In genomic region chr6:7041511-7042026, GRCh38 we compare ENCODE assay signal across 1 cellular context.
TF ChIP-seq lines count a peak whose summit lies in the region.

No MANE protein-coding gene starts in this region.

TF ChIP-seq in K562, 482 proteins besides CTCF, POLR2A, EP300 and RAD21 (continued from another document and continues in another):
- no peak for TF ChIP-seq ZNF445 (CRISPR knock-in tag; IDR thresholded peaks at IDR 0.05; ENCODE audit: low read depth)
- TF ChIP-seq, protein P1, sequence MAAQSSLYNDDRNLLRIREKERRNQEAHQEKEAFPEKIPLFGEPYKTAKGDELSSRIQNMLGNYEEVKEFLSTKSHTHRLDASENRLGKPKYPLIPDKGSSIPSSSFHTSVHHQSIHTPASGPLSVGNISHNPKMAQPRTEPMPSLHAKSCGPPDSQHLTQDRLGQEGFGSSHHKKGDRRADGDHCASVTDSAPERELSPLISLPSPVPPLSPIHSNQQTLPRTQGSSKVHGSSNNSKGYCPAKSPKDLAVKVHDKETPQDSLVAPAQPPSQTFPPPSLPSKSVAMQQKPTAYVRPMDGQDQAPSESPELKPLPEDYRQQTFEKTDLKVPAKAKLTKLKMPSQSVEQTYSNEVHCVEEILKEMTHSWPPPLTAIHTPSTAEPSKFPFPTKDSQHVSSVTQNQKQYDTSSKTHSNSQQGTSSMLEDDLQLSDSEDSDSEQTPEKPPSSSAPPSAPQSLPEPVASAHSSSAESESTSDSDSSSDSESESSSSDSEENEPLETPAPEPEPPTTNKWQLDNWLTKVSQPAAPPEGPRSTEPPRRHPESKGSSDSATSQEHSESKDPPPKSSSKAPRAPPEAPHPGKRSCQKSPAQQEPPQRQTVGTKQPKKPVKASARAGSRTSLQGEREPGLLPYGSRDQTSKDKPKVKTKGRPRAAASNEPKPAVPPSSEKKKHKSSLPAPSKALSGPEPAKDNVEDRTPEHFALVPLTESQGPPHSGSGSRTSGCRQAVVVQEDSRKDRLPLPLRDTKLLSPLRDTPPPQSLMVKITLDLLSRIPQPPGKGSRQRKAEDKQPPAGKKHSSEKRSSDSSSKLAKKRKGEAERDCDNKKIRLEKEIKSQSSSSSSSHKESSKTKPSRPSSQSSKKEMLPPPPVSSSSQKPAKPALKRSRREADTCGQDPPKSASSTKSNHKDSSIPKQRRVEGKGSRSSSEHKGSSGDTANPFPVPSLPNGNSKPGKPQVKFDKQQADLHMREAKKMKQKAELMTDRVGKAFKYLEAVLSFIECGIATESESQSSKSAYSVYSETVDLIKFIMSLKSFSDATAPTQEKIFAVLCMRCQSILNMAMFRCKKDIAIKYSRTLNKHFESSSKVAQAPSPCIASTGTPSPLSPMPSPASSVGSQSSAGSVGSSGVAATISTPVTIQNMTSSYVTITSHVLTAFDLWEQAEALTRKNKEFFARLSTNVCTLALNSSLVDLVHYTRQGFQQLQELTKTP (IDR thresholded peaks at IDR 0.05; ENCODE audit: low read depth in 1 of 2, partially characterized antibody in 2 of 2), result peak in 1 of 2 experiments; percentile 19
- TF ChIP-seq NFATC3 (IDR thresholded peaks at IDR 0.05), result peak; percentile 49; the same call in 1 of the 2 replicates
- peak; percentile 41 for TF ChIP-seq EP400 (IDR thresholded peaks at IDR 0.05)
- TF ChIP-seq POLR2AphosphoS5 (IDR thresholded peaks at IDR 0.05; ENCODE audit: control insufficient read depth, insufficient read depth, low read depth, low read length), result peak; percentile 38; the same call in 1 of the 2 replicates
- TF ChIP-seq MLLT1 (IDR thresholded peaks at IDR 0.05), result peak; percentile 20 to 49; a peak in 1 of 4 replicates
- TF ChIP-seq RBM15 (IDR thresholded peaks at IDR 0.05; ENCODE audit: insufficient read depth, low read length), result no peak
- peak; percentile 61 for TF ChIP-seq CBFA2T2 (conservative IDR thresholded peaks at IDR 0.05)
- no peak for TF ChIP-seq CCNT2 (IDR thresholded peaks at IDR 0.05; ENCODE audit: borderline replicate concordance, extremely low read depth, insufficient read length, low read depth, low read length)
- TF ChIP-seq HINFP (tag; conservative IDR thresholded peaks at IDR 0.05; ENCODE audit: low read depth), result peak; percentile 56
- no peak for TF ChIP-seq GABPB2 (CRISPR knock-in tag; conservative IDR thresholded peaks at IDR 0.05)
- TF ChIP-seq TCF7 (IDR thresholded peaks at IDR 0.05; ENCODE audit: borderline replicate concordance), result no peak
- TF ChIP-seq MTA1 (IDR thresholded peaks at IDR 0.05; ENCODE audit: borderline replicate concordance), result peak; percentile 41
- no peak for TF ChIP-seq KDM1A (IDR thresholded peaks at IDR 0.05)
- TF ChIP-seq L3MBTL2 (IDR thresholded peaks at IDR 0.05), result peak; percentile 9; the same call in 1 of the 2 replicates
- no peak for TF ChIP-seq U2AF2 (optimal IDR thresholded peaks at IDR 0.05; ENCODE audit: low read depth, low read length)
- TF ChIP-seq, protein P2, sequence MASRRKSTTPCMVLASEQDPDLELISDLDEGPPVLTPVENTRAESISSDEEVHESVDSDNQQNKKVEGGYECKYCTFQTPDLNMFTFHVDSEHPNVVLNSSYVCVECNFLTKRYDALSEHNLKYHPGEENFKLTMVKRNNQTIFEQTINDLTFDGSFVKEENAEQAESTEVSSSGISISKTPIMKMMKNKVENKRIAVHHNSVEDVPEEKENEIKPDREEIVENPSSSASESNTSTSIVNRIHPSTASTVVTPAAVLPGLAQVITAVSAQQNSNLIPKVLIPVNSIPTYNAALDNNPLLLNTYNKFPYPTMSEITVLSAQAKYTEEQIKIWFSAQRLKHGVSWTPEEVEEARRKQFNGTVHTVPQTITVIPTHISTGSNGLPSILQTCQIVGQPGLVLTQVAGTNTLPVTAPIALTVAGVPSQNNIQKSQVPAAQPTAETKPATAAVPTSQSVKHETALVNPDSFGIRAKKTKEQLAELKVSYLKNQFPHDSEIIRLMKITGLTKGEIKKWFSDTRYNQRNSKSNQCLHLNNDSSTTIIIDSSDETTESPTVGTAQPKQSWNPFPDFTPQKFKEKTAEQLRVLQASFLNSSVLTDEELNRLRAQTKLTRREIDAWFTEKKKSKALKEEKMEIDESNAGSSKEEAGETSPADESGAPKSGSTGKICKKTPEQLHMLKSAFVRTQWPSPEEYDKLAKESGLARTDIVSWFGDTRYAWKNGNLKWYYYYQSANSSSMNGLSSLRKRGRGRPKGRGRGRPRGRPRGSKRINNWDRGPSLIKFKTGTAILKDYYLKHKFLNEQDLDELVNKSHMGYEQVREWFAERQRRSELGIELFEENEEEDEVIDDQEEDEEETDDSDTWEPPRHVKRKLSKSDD (conservative IDR thresholded peaks at IDR 0.05; ENCODE audit: low read length), result peak; percentile 75; the same call in 1 of the 2 replicates
- TF ChIP-seq RCOR1 (IDR thresholded peaks at IDR 0.05; ENCODE audit: borderline replicate concordance in 1 of 2, low read depth in 2 of 2, low read length in 2 of 2), result peak in 1 of 2 experiments; percentile 74; a peak in 1 of 4 replicates
- TF ChIP-seq, protein P3, sequence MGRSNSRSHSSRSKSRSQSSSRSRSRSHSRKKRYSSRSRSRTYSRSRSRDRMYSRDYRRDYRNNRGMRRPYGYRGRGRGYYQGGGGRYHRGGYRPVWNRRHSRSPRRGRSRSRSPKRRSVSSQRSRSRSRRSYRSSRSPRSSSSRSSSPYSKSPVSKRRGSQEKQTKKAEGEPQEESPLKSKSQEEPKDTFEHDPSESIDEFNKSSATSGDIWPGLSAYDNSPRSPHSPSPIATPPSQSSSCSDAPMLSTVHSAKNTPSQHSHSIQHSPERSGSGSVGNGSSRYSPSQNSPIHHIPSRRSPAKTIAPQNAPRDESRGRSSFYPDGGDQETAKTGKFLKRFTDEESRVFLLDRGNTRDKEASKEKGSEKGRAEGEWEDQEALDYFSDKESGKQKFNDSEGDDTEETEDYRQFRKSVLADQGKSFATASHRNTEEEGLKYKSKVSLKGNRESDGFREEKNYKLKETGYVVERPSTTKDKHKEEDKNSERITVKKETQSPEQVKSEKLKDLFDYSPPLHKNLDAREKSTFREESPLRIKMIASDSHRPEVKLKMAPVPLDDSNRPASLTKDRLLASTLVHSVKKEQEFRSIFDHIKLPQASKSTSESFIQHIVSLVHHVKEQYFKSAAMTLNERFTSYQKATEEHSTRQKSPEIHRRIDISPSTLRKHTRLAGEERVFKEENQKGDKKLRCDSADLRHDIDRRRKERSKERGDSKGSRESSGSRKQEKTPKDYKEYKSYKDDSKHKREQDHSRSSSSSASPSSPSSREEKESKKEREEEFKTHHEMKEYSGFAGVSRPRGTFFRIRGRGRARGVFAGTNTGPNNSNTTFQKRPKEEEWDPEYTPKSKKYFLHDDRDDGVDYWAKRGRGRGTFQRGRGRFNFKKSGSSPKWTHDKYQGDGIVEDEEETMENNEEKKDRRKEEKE (IDR thresholded peaks at IDR 0.05; ENCODE audit: borderline replicate concordance in 1 of 2, control insufficient read depth in 1 of 2, low read depth in 2 of 2, low read length in 1 of 2), result 0 out of 4 replicates have a peak, but pooled peaks of 1 of the 2 experiments have one; percentile 45
- TF ChIP-seq MNT (conservative IDR thresholded peaks at IDR 0.05), result peak in 1 of 2 experiments; percentile 36; a peak in 1 of 4 replicates
- no peak for TF ChIP-seq MTA3 (IDR thresholded peaks at IDR 0.05; ENCODE audit: borderline replicate concordance)
- no peak; the same call in 1 of the 2 replicates for TF ChIP-seq GABPA (tag; conservative IDR thresholded peaks at IDR 0.05; ENCODE audit: low read depth)
- TF ChIP-seq BRD9 (IDR thresholded peaks at IDR 0.05; ENCODE audit: low read depth, partially characterized antibody), result peak; percentile 46
- TF ChIP-seq NRF1 (conservative IDR thresholded peaks at IDR 0.05 in 1 of 2, IDR thresholded peaks at IDR 0.05 in 1 of 2), result peak in 1 of 2 experiments; percentile 19; a peak in 1 of 4 replicates
- no peak for TF ChIP-seq PHTF2 (CRISPR knock-in tag; IDR thresholded peaks at IDR 0.05)
- 0 out of 4 replicates have a peak, but pooled peaks of 1 of the 2 experiments have one; percentile 22 for TF ChIP-seq UBTF (IDR thresholded peaks at IDR 0.05; ENCODE audit: borderline replicate concordance in 1 of 2, low read depth in 2 of 2, low read length in 2 of 2)
- no peak for TF ChIP-seq ZNF174 (CRISPR knock-in tag; IDR thresholded peaks at IDR 0.05)
- no peak for TF ChIP-seq ERF (CRISPR knock-in tag; IDR thresholded peaks at IDR 0.05)
- no peak for TF ChIP-seq ZNF133 (CRISPR knock-in tag; IDR thresholded peaks at IDR 0.05)
- no peak for TF ChIP-seq NCOA4 (IDR thresholded peaks at IDR 0.05; ENCODE audit: partially characterized antibody)
- no peak for TF ChIP-seq MCM5 (IDR thresholded peaks at IDR 0.05; ENCODE audit: low read depth)
- TF ChIP-seq ARID1B (IDR thresholded peaks at IDR 0.05), result peak; percentile 76
- 0 out of 2 replicates have a peak, but pooled peaks have one; percentile 5 for TF ChIP-seq NFE2L1 (tag; IDR thresholded peaks at IDR 0.05; ENCODE audit: borderline replicate concordance, low read depth)
- no peak for TF ChIP-seq BMI1 (IDR thresholded peaks at IDR 0.05; ENCODE audit: low read length)
- peak in 1 of 2 experiments; percentile 61; a peak in 1 of 4 replicates for TF ChIP-seq FOXK2 (conservative IDR thresholded peaks at IDR 0.05 in 1 of 2, IDR thresholded peaks at IDR 0.05 in 1 of 2; ENCODE audit: low read depth in 2 of 2)
- peak; percentile 51; the same call in 1 of the 2 replicates for TF ChIP-seq JUND (IDR thresholded peaks at IDR 0.05; ENCODE audit: borderline replicate concordance, low read depth, low read length)
- TF ChIP-seq JUND (tag; IDR thresholded peaks at IDR 0.05; ENCODE audit: borderline replicate concordance, low read depth, low read length), result no peak
